In genomic region chr2:228507231-228507824, GRCh38 we compare ENCODE assay signal across 22 cellular contexts.
A peak's percentile ranks its signal among the peaks of the same experiment; 100 is the strongest.
DNase-seq lines count a peak whose midpoint lies in the region.
"Had no signal": no experiment of that assay in that cellular context is flagged by ENCODE, and none has a peak within 500 bp of the region (broad histone marks: within the 10 kb centered on the region; RNA-seq: fewer than 3 reads in every experiment).

No MANE protein-coding gene starts in this region.

- H3K9me3 ChIP-seq in HUES6 (ENCODE audit: control insufficient read depth, insufficient read depth, low read depth, low read length) (no peaks in the 10 kb centered on the region), iPS-20b (ENCODE audit: insufficient read depth, low read depth, low read length) (no peaks in the 10 kb centered on the region)
- H3K9me3 ChIP-seq: BE2C had no signal

- DNase-seq in amniotic epithelial cell (ENCODE audit: low read depth) (peak; percentile 52), NCI-H526 (lab: John Stamatoyannopoulos, UW) (no peak), NCI-H1436 (lab: John Stamatoyannopoulos, UW) (no peak), NOMO-1 treated with DMSO at 0.1 percent for 48 hours (lab: John Stamatoyannopoulos, UW; ENCODE audit: unreplicated experiment) (no peak)
- no peak for DNase-seq in activated CD4-positive, alpha-beta T cell treated with anti-CD3 and anti-CD28 coated beads for 4 hours
- DNase-seq: BE2C, COR-L47, DMS79, HCEC 1CT, MV-4-11, NCI-H1105 treated with DMSO at 0.1 percent for 48 hours, NCI-H1694, NCI-H2081, NCI-H2171 treated with DMSO at 0.1 percent for 48 hours, NCI-H446, NCI-H526 treated with DMSO at 0.1 percent for 48 hours, SHP77 treated with DMSO at 0.1 percent for 48 hours, SW 1271 had no signal

- H3K27me3 ChIP-seq in HUES6 (ENCODE audit: control insufficient read depth, insufficient read depth, low read length) (no peaks in the 10 kb centered on the region), iPS-20b (ENCODE audit: insufficient read depth, low read length) (no peaks in the 10 kb centered on the region)
- H3K27me3 ChIP-seq: BE2C had no signal

- H3K4me3 ChIP-seq in HUES6 (ENCODE audit: low read depth, low read length) (no peak overlapping the region), iPS-20b (ENCODE audit: low read length) (peak overlapping the region; percentile 8; the same call in 1 of the 2 replicates)
- H3K4me3 ChIP-seq: SK-N-MC had no signal

- peaks cover 37% of the 10 kb centered on the region for H3K4me1 ChIP-seq in HUES6 (ENCODE audit: control insufficient read depth, insufficient read depth, low read length)
- peaks cover 29% of the 10 kb centered on the region; the same call in 1 of the 2 replicates for H3K4me1 ChIP-seq in iPS-20b (ENCODE audit: insufficient read depth, low read length)
- H3K4me1 ChIP-seq: BE2C had no signal

- H3K9ac ChIP-seq in HUES6 (ENCODE audit: low read length) = no peak overlapping the region
- peak overlapping the region; percentile 33; the same call in 1 of the 2 replicates for H3K9ac ChIP-seq in iPS-20b (ENCODE audit: low read depth, low read length)

- H3K27ac ChIP-seq in HUES6 (ENCODE audit: low read depth, low read length) = peak overlapping the region; percentile 60; the same call in 1 of the 2 replicates
- peak overlapping the region; percentile 58 for H3K27ac ChIP-seq in iPS-20b (ENCODE audit: low read length)
- H3K27ac ChIP-seq: RWPE1, SK-N-MC had no signal

- no peaks in the 10 kb centered on the region for H3K36me3 ChIP-seq in HUES6 (ENCODE audit: control insufficient read depth, insufficient read depth, low read length)
- no peaks in the 10 kb centered on the region for H3K36me3 ChIP-seq in iPS-20b (ENCODE audit: insufficient read depth, low read depth, low read length)
- H3K36me3 ChIP-seq: BE2C had no signal
